In the genomic region with DNA sequence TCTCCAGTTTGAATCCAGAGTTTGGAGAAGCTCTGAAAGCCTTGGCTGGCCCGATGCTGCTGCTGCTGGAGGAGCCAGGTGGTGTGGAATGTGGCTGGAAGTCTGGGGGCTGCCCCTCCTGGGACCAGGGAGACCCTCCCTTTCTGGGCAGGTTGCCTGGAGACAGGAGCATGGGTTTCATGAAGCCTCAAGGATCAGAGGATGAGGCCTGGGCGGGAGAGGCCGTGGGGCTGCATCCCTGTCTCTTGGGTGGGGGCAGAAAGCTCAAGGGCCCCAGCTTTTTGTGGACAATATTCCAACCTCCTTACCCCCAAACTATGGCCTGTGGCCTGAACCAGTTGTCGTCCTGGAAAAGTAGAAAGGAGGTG, we compare ENCODE assay signal across 24 cellular contexts. TPM values are rescaled to one million over a fixed set of nuclear protein-coding genes. Genes with fewer than 3 reads are reported as not detected.
"Had no signal": no experiment of that assay in that cellular context is flagged by ENCODE, and none has a peak within 500 bp of the region (broad histone marks: within the 10 kb centered on the region; RNA-seq: fewer than 3 reads in every experiment).

No MANE protein-coding gene starts in this region.

- H3K27me3 Mint-ChIP-seq: activated CD4-positive, alpha-beta T cell treated with anti-CD3 and anti-CD28 coated beads for 36 hours had no signal

- H3K4me3 ChIP-seq: body of pancreas, cardiac muscle cell, hepatocyte, prostate gland, transverse colon, vagina had no signal

- H3K27ac Mint-ChIP-seq: activated B cell treated with CpG ODN at 0.5 μM for 24 hours; activated CD4-positive, alpha-beta T cell treated with anti-CD3 and anti-CD28 coated beads for 36 hours; activated naive CD4-positive, alpha-beta T cell treated with anti-CD3 and anti-CD28 coated beads for 36 hours; activated naive CD8-positive, alpha-beta T cell treated with anti-CD3 and anti-CD28 coated beads, Interleukin-2, amount 50 U/mL, for 24 hours; activated T-helper 2 cell treated with anti-CD3 and anti-CD28 coated beads, Interferon-gamma antibody, Interleukin-2, Interleukin-4, amounts not matched to agents 10 μg/mL and 5 μg/mL and 100 μg/mL, durations not matched to agents 14 hours and 24 hours and 36 hours; stimulated activated naive CD8-positive, alpha-beta T cell treated with anti-CD3 and anti-CD28 coated beads, Interleukin-15, amount 100 ng/mL, for 72 hours; T-helper 1 cell treated with Interleukin-12 subunit alpha and Interleukin-12 subunit beta and Interleukin-4 antibody, amounts not matched to agents 30 μg/mL and 1 μg/mL, for 36 hours had no signal

- H3K9me3 Mint-ChIP-seq: activated B cell treated with CpG ODN at 0.5 μM for 24 hours; activated naive CD4-positive, alpha-beta T cell treated with anti-CD3 and anti-CD28 coated beads for 36 hours; activated naive CD8-positive, alpha-beta T cell treated with anti-CD3 and anti-CD28 coated beads, Interleukin-2, amount 50 U/mL, for 24 hours; activated T-cell treated with anti-CD3 and anti-CD28 coated beads, Interleukin-2, amount 50 U/mL, for 4 hours; activated T-helper 2 cell treated with anti-CD3 and anti-CD28 coated beads, Interferon-gamma antibody, Interleukin-2, Interleukin-4, amounts not matched to agents 10 μg/mL and 5 μg/mL and 100 μg/mL, durations not matched to agents 14 hours and 24 hours and 36 hours; neural crest cell; stimulated activated naive CD8-positive, alpha-beta T cell treated with anti-CD3 and anti-CD28 coated beads, Interleukin-15, amount 100 ng/mL, for 72 hours; T-helper 1 cell treated with Interleukin-12 subunit alpha and Interleukin-12 subunit beta and Interleukin-4 antibody, amounts not matched to agents 30 μg/mL and 1 μg/mL, for 36 hours had no signal

- H3K4me2 ChIP-seq: hepatocyte had no signal

- H2AFZ ChIP-seq: hepatocyte had no signal

- H3K27me3 ChIP-seq: body of pancreas, cardiac muscle cell, hepatocyte, transverse colon, vagina had no signal

- H3K4me1 ChIP-seq: body of pancreas, prostate gland, transverse colon, vagina had no signal

- H3K9me3 ChIP-seq: body of pancreas, prostate gland, transverse colon, vagina had no signal

- H3K36me3 ChIP-seq: prostate gland, transverse colon, vagina had no signal

- H3K27ac ChIP-seq: body of pancreas, cardiac muscle cell, hepatocyte, prostate gland, transverse colon, vagina had no signal

- H3K79me2 ChIP-seq: hepatocyte had no signal

- ATAC-seq: activated CD4-positive, alpha-beta T cell treated with anti-CD3 and anti-CD28 coated beads for 36 hours; activated naive CD8-positive, alpha-beta T cell treated with anti-CD3 and anti-CD28 coated beads, Interleukin-2, amount 50 U/mL, for 24 hours; activated T-cell treated with anti-CD3 and anti-CD28 coated beads, Interleukin-2, amount 50 U/mL, for 4 hours; body of pancreas; left ventricle myocardium superior; stimulated activated naive CD8-positive, alpha-beta T cell treated with anti-CD3 and anti-CD28 coated beads, Interleukin-15, amount 100 ng/mL, for 72 hours had no signal

- H3K4me3 Mint-ChIP-seq: activated B cell treated with CpG ODN at 0.5 μM for 24 hours; activated CD4-positive, alpha-beta T cell treated with anti-CD3 and anti-CD28 coated beads for 36 hours; activated naive CD4-positive, alpha-beta T cell treated with anti-CD3 and anti-CD28 coated beads for 36 hours; activated naive CD8-positive, alpha-beta T cell treated with anti-CD3 and anti-CD28 coated beads, Interleukin-2, amount 50 U/mL, for 24 hours; activated T-cell treated with anti-CD3 and anti-CD28 coated beads, Interleukin-2, amount 50 U/mL, for 4 hours; neural crest cell; stimulated activated naive CD8-positive, alpha-beta T cell treated with anti-CD3 and anti-CD28 coated beads, Interleukin-15, amount 100 ng/mL, for 72 hours; T-helper 1 cell treated with Interleukin-12 subunit alpha and Interleukin-12 subunit beta and Interleukin-4 antibody, amounts not matched to agents 30 μg/mL and 1 μg/mL, for 36 hours had no signal

- H3K4me1 Mint-ChIP-seq: activated B cell treated with CpG ODN at 0.5 μM for 24 hours; activated CD4-positive, alpha-beta T cell treated with anti-CD3 and anti-CD28 coated beads for 36 hours; activated naive CD8-positive, alpha-beta T cell treated with anti-CD3 and anti-CD28 coated beads, Interleukin-2, amount 50 U/mL, for 24 hours had no signal

- DNase-seq: activated B cell treated with CpG ODN at 0.5 μM for 24 hours; activated CD4-positive, alpha-beta T cell treated with anti-CD3 and anti-CD28 coated beads for 36 hours; activated CD4-positive, alpha-beta T cell treated with anti-CD3 and anti-CD28 coated beads, Interleukin-2, amount 50 U/mL, for 4 hours; activated CD8-positive, alpha-beta memory T cell treated with anti-CD3 and anti-CD28 coated beads for 24 hours; activated CD8-positive, alpha-beta memory T cell treated with anti-CD3 and anti-CD28 coated beads, Interleukin-2, amount 50 U/mL, for 48 hours; activated naive CD4-positive, alpha-beta T cell treated with anti-CD3 and anti-CD28 coated beads for 36 hours; activated naive CD8-positive, alpha-beta T cell treated with anti-CD3 and anti-CD28 coated beads, Interleukin-2, amount 50 U/mL, for 24 hours; activated T-cell treated with anti-CD3 and anti-CD28 coated beads, Interleukin-2, amount 50 U/mL, for 4 hours; body of pancreas; dermis blood vessel endothelial cell; effector memory CD4-positive, alpha-beta T cell; foreskin melanocyte; left ventricle myocardium superior; stimulated activated CD4-positive, alpha-beta T cell treated with anti-CD3 and anti-CD28 coated beads, Interleukin-12 subunit alpha, Interleukin-12 subunit beta, amount 100 ng/mL, for 4 hours; stimulated activated naive CD8-positive, alpha-beta T cell treated with anti-CD3 and anti-CD28 coated beads, Interleukin-15, amount 100 ng/mL, for 72 hours; T1000; transverse colon had no signal

RNA-seq across cellular contexts. Expression of gene FGF18, which starts 10.1 kb away (rescaled TPM):
- total RNA-seq: activated B cell treated with CpG ODN at 0.5 μM for 24 hours; activated CD4-positive, alpha-beta T cell treated with anti-CD3 and anti-CD28 coated beads for 36 hours; activated T-helper 2 cell treated with anti-CD3 and anti-CD28 coated beads, Interferon-gamma antibody, Interleukin-2, Interleukin-4, amounts not matched to agents 10 μg/mL and 5 μg/mL and 100 μg/mL, durations not matched to agents 14 hours and 24 hours and 36 hours; body of pancreas; dermis blood vessel endothelial cell had no signal
